Comparison of ENCODE assay signal across 1 cellular context in genomic region chr15:89577776-89578115, GRCh38.
TF ChIP-seq lines count a peak whose summit lies in the region.

No MANE protein-coding gene starts in this region.

TF ChIP-seq in H1, 55 proteins besides CTCF, POLR2A, EP300 and RAD21 (continued from another document):
- TF ChIP-seq RNF2 (IDR thresholded peaks at IDR 0.05; ENCODE audit: borderline replicate concordance, low read depth, low read length, missing control alignments, poor library complexity, severe bottlenecking) (no peak), ATF3 (IDR thresholded peaks at IDR 0.05; ENCODE audit: insufficient read depth, low read depth, low read length) (no peak), BCL11A (IDR thresholded peaks at IDR 0.05; ENCODE audit: low read depth in 2 of 2, low read length in 2 of 2) (no peak), CBX8 (IDR thresholded peaks at IDR 0.05; ENCODE audit: borderline replicate concordance, low read depth, low read length) (no peak), TCF12 (IDR thresholded peaks at IDR 0.05; ENCODE audit: low read depth, low read length) (no peak), POLR2AphosphoS5 (IDR thresholded peaks at IDR 0.05; ENCODE audit: low read depth, low read length) (no peak), POU5F1 (IDR thresholded peaks at IDR 0.05; ENCODE audit: low read depth, low read length) (no peak), RBBP5 (IDR thresholded peaks at IDR 0.05; ENCODE audit: borderline replicate concordance, low read depth, low read length) (no peak), FOSL1 (IDR thresholded peaks at IDR 0.05; ENCODE audit: insufficient read depth, low read depth, low read length) (no peak), CTBP2 (IDR thresholded peaks at IDR 0.05; ENCODE audit: borderline replicate concordance, insufficient read depth, insufficient read length, low read length) (no peak), KDM1A (IDR thresholded peaks at IDR 0.05; ENCODE audit: borderline replicate concordance, low read length) (no peak), ASH2L (IDR thresholded peaks at IDR 0.05; ENCODE audit: low read length) (no peak), YY1 (IDR thresholded peaks at IDR 0.05; ENCODE audit: low read depth, low read length) (no peak), TAF7 (optimal IDR thresholded peaks at IDR 0.05; ENCODE audit: borderline replicate concordance, low read depth, low read length) (no peak), BACH1 (IDR thresholded peaks at IDR 0.05; ENCODE audit: low read length) (no peak)
